ENCODE assay signal across 1 cellular context in the genomic region with DNA sequence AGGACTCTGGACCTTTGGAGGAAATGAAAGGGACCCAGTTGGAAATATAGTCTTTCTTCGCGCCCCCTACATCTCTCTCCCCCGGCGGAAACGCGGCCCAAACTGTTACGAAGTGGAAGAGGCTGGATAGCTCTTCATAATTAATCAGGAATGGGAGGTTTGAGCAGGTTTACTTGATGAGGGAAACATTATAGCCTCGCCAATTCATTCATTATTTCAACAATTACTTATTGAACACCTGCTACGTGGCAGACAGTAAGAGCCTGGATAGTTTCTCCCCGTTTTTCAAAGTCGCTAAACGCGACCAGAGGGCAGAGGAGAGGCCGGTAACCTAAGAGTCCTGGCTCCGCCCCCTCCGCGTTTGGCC.
A peak's percentile ranks its signal among the peaks of the same experiment; 100 is the strongest.
TF ChIP-seq lines count a peak whose summit lies in the region.

No MANE protein-coding gene starts in this region.

TF ChIP-seq in HEK293, 187 proteins besides CTCF, POLR2A, EP300 and RAD21 (continued from another document):
- TF ChIP-seq, protein P1, sequence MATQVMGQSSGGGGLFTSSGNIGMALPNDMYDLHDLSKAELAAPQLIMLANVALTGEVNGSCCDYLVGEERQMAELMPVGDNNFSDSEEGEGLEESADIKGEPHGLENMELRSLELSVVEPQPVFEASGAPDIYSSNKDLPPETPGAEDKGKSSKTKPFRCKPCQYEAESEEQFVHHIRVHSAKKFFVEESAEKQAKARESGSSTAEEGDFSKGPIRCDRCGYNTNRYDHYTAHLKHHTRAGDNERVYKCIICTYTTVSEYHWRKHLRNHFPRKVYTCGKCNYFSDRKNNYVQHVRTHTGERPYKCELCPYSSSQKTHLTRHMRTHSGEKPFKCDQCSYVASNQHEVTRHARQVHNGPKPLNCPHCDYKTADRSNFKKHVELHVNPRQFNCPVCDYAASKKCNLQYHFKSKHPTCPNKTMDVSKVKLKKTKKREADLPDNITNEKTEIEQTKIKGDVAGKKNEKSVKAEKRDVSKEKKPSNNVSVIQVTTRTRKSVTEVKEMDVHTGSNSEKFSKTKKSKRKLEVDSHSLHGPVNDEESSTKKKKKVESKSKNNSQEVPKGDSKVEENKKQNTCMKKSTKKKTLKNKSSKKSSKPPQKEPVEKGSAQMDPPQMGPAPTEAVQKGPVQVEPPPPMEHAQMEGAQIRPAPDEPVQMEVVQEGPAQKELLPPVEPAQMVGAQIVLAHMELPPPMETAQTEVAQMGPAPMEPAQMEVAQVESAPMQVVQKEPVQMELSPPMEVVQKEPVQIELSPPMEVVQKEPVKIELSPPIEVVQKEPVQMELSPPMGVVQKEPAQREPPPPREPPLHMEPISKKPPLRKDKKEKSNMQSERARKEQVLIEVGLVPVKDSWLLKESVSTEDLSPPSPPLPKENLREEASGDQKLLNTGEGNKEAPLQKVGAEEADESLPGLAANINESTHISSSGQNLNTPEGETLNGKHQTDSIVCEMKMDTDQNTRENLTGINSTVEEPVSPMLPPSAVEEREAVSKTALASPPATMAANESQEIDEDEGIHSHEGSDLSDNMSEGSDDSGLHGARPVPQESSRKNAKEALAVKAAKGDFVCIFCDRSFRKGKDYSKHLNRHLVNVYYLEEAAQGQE (tag by site-specific recombination; IDR thresholded peaks at IDR 0.05): peak; percentile 61
- TF ChIP-seq, protein P2, sequence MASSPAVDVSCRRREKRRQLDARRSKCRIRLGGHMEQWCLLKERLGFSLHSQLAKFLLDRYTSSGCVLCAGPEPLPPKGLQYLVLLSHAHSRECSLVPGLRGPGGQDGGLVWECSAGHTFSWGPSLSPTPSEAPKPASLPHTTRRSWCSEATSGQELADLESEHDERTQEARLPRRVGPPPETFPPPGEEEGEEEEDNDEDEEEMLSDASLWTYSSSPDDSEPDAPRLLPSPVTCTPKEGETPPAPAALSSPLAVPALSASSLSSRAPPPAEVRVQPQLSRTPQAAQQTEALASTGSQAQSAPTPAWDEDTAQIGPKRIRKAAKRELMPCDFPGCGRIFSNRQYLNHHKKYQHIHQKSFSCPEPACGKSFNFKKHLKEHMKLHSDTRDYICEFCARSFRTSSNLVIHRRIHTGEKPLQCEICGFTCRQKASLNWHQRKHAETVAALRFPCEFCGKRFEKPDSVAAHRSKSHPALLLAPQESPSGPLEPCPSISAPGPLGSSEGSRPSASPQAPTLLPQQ (tag by site-specific recombination; IDR thresholded peaks at IDR 0.05): no peak
